In genomic region chr5:172004824-172005237, GRCh38 we compare ENCODE assay signal across 8 cellular contexts. TPM values are rescaled to one million over a fixed set of nuclear protein-coding genes. Genes with fewer than 3 reads are reported as not detected.
DNase-seq lines count a peak whose midpoint lies in the region; ATAC-seq and TF ChIP-seq lines count a peak whose summit lies in the region.

No MANE protein-coding gene starts in this region.

- H3K27ac ChIP-seq in endodermal cell (ENCODE audit: low read depth, low read length) (no peak overlapping the region), parathyroid adenoma (no peak overlapping the region)

- H3K4me3 Mint-ChIP-seq in T-helper 1 cell treated with Interleukin-12 subunit alpha and Interleukin-12 subunit beta and Interleukin-4 antibody, amounts not matched to agents 30 μg/mL and 1 μg/mL, for 36 hours, result peak overlapping the region; percentile 98
- peak overlapping the region; percentile 80 for H3K4me3 Mint-ChIP-seq in endodermal cell

- peak overlapping the region; percentile 82 for H3K4me2 ChIP-seq in parathyroid adenoma (ENCODE audit: low read length)

- peak; percentile 38 for DNase-seq in NCI-H510A treated with DMSO at 0.1 percent for 48 hours (lab: John Stamatoyannopoulos, UW)
- no peak for DNase-seq in NCI-H510A (lab: John Stamatoyannopoulos, UW)
- DNase-seq in endodermal cell, result no peak
- no peak for DNase-seq in SKM-1 treated with dmso at 0.1 percent for 144 hours (lab: John Stamatoyannopoulos, UW; ENCODE audit: unreplicated experiment)
- no peak for DNase-seq in DMS153 (lab: John Stamatoyannopoulos, UW)

- peak overlapping the region; percentile 89 for H3K9ac ChIP-seq in endodermal cell (ENCODE audit: extremely low read depth, low read length, poor library complexity, severe bottlenecking)
- no peak overlapping the region for H3K9ac ChIP-seq in parathyroid adenoma

- peak overlapping the region; percentile 98 for H3K4me3 ChIP-seq in endodermal cell (ENCODE audit: low read length)
- H3K4me3 ChIP-seq in parathyroid adenoma (ENCODE audit: low read depth, low read length), result peak overlapping the region; percentile 83

- H3K4me1 ChIP-seq in endodermal cell (ENCODE audit: control insufficient read depth, insufficient read depth, low read length) (peaks cover 21% of the 10 kb centered on the region), parathyroid adenoma (peaks cover 28% of the 10 kb centered on the region)

- H2AFZ ChIP-seq in parathyroid adenoma, result no peak overlapping the region

- TF ChIP-seq CTCF in endodermal cell (conservative IDR thresholded peaks at IDR 0.05), result no peak
- TF ChIP-seq CTCF in parathyroid adenoma (IDR thresholded peaks at IDR 0.05), result no peak

- H3K9me3 Mint-ChIP-seq in T-helper 1 cell treated with Interleukin-12 subunit alpha and Interleukin-12 subunit beta and Interleukin-4 antibody, amounts not matched to agents 30 μg/mL and 1 μg/mL, for 36 hours, result no peaks in the 10 kb centered on the region
- no peaks in the 10 kb centered on the region for H3K9me3 Mint-ChIP-seq in endodermal cell

- peaks cover 49% of the 10 kb centered on the region for H3K79me2 ChIP-seq in parathyroid adenoma

- no peaks in the 10 kb centered on the region for H3K27me3 ChIP-seq in endodermal cell (ENCODE audit: control insufficient read depth, insufficient read depth, low read length, poor library complexity, severe bottlenecking)
- H3K27me3 ChIP-seq in parathyroid adenoma (ENCODE audit: control insufficient read depth, insufficient read depth, low read length), result no peaks in the 10 kb centered on the region

- peak overlapping the region; percentile 94 for H3K27ac Mint-ChIP-seq in T-helper 1 cell treated with Interleukin-12 subunit alpha and Interleukin-12 subunit beta and Interleukin-4 antibody, amounts not matched to agents 30 μg/mL and 1 μg/mL, for 36 hours
- H3K27ac Mint-ChIP-seq in endodermal cell, result peak overlapping the region; percentile 95

- H3K4me1 Mint-ChIP-seq in T-helper 1 cell treated with Interleukin-12 subunit alpha and Interleukin-12 subunit beta and Interleukin-4 antibody, amounts not matched to agents 30 μg/mL and 1 μg/mL, for 36 hours (ENCODE audit: low read depth), result peaks cover 44% of the 10 kb centered on the region
- H3K4me1 Mint-ChIP-seq in endodermal cell, result peaks cover 62% of the 10 kb centered on the region

- H3K36me3 Mint-ChIP-seq in T-helper 1 cell treated with Interleukin-12 subunit alpha and Interleukin-12 subunit beta and Interleukin-4 antibody, amounts not matched to agents 30 μg/mL and 1 μg/mL, for 36 hours (ENCODE audit: low read depth), result peaks cover 4% of the 10 kb centered on the region
- H3K36me3 Mint-ChIP-seq in endodermal cell (ENCODE audit: low read depth), result no peaks in the 10 kb centered on the region

- WGBS in endodermal cell (ENCODE audit: insufficient coverage in 1 of 2, insufficient read length in 1 of 2), 2 experiments, result 38 to 60% methylated on average over 1 to 3 of the region's 3 CpGs

- no peaks in the 10 kb centered on the region for H3K36me3 ChIP-seq in endodermal cell (ENCODE audit: control insufficient read depth, insufficient read depth, low read length)
- no peaks in the 10 kb centered on the region for H3K36me3 ChIP-seq in parathyroid adenoma (ENCODE audit: control insufficient read depth, insufficient read depth, low read length)

- H3K9me3 ChIP-seq in endodermal cell (ENCODE audit: control insufficient read depth, low read length) (no peaks in the 10 kb centered on the region), parathyroid adenoma (ENCODE audit: control insufficient read depth, low read length) (no peaks in the 10 kb centered on the region)

- H3K27me3 Mint-ChIP-seq in T-helper 1 cell treated with Interleukin-12 subunit alpha and Interleukin-12 subunit beta and Interleukin-4 antibody, amounts not matched to agents 30 μg/mL and 1 μg/mL, for 36 hours (ENCODE audit: low read depth), result no peaks in the 10 kb centered on the region
- no peaks in the 10 kb centered on the region for H3K27me3 Mint-ChIP-seq in endodermal cell (ENCODE audit: insufficient read depth)

- no peak for ATAC-seq in HG03175 (IDR thresholded peaks at IDR 0.05; ENCODE audit: unreplicated experiment)

RNA-seq across cellular contexts. Expression of gene FBXW11, which starts 1.6 kb away (rescaled TPM):
- total RNA-seq in endodermal cell, result 10 to 100 TPM; 42.2 to 49.4 TPM
- polyA plus RNA-seq in endodermal cell (2013, experiment 1 of 2), result 55.1 TPM
- 51.1 TPM for polyA plus RNA-seq in endodermal cell (2013, experiment 2 of 2)
